In the genomic region with DNA sequence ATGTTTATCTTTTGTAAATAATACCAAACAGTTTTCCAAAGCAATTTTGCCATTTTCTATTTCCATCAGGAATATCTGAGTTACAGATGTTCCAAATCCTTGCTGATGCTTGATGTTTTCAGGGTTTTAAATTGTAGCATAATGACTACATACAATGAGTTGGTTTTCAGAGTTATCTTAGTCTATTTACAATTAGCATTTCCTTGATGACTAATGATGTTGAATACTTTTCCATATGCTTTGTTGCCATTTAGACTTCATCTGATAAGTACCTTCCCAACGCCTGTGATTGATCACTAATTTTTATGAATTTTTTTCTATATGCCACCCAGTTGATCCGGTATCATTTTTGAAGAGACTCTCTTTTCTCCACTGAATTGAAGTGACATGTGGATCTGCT, we compare ENCODE assay signal across 22 cellular contexts.
"Had no signal": no experiment of that assay in that cellular context is flagged by ENCODE, and none has a peak within 500 bp of the region (broad histone marks: within the 10 kb centered on the region; RNA-seq: fewer than 3 reads in every experiment).

No MANE protein-coding gene starts in this region.

- H3K9me3 ChIP-seq: left lung, lower lobe of right lung, mucosa of descending colon, ovary, right atrium auricular region, right lobe of liver, tibial nerve, uterus had no signal

- H3K36me3 ChIP-seq: left lung, lower lobe of right lung, ovary, right atrium auricular region, right lobe of liver, tibial nerve, uterus had no signal

- DNase-seq: hippocampal formation; kidney; left colon; left lung; lower lobe of right lung; midbrain; mucosa of descending colon; naive thymus-derived CD4-positive, alpha-beta T cell; ovary; stimulated activated CD4-positive, alpha-beta T cell treated with anti-CD3 and anti-CD28 coated beads, Interleukin-1b, Interleukin-23, amount 100 ng/mL, for 48 hours; stimulated activated CD4-positive, alpha-beta T cell treated with anti-CD3 and anti-CD28 coated beads, Interleukin-2, amount 100 ng/mL, for 48 hours; stimulated activated CD4-positive, alpha-beta T cell treated with anti-CD3 and anti-CD28 coated beads, Interleukin-4, amount 100 ng/mL, for 4 hours; stimulated activated CD8-positive, alpha-beta memory T cell treated with anti-CD3 and anti-CD28 coated beads, Interleukin-4, amount 100 ng/mL, for 48 hours; stimulated activated naive CD4-positive, alpha-beta T cell treated with Interleukin-2 at 50 U/mL for 16 hours; stimulated activated naive CD8-positive, alpha-beta T cell treated with anti-CD3 and anti-CD28 coated beads, Interleukin-15, amount 100 ng/mL, for 72 hours; substantia nigra had no signal

- H3K4me1 ChIP-seq: left lung, lower lobe of right lung, right atrium auricular region, right lobe of liver, tibial nerve had no signal

- H3K4me3 ChIP-seq: left lung, lower lobe of right lung, mucosa of descending colon, ovary, right atrium auricular region, right lobe of liver, smooth muscle cell, tibial nerve, uterus had no signal

- H3K4me2 ChIP-seq: smooth muscle cell had no signal

- ATAC-seq: left colon; left lung; lower lobe of right lung; mucosa of descending colon; naive thymus-derived CD4-positive, alpha-beta T cell; natural killer cell treated with Interleukin-12 subunit alpha and Interleukin-12 subunit beta and Interleukin-15 and Interleukin-18, amount 100 ng/mL, for 72 hours; right lobe of liver; stimulated activated naive CD8-positive, alpha-beta T cell treated with anti-CD3 and anti-CD28 coated beads, Interleukin-15, amount 100 ng/mL, for 72 hours had no signal

- H3K27me3 ChIP-seq: left lung, ovary, right atrium auricular region, right lobe of liver, tibial nerve, uterus had no signal

- H3K27ac ChIP-seq: left lung, lower lobe of right lung, ovary, right atrium auricular region, right lobe of liver, tibial nerve, uterus had no signal
